Comparison of ENCODE assay signal across 18 cellular contexts in genomic region chrX:12910424-12910823, GRCh38. TPM values are rescaled to one million over a fixed set of nuclear protein-coding genes. Genes with fewer than 3 reads are reported as not detected.
DNase-seq lines count a peak whose midpoint lies in the region; ATAC-seq and TF ChIP-seq lines count a peak whose summit lies in the region.
"Had no signal": no experiment of that assay in that cellular context is flagged by ENCODE, and none has a peak within 500 bp of the region (broad histone marks: within the 10 kb centered on the region; RNA-seq: fewer than 3 reads in every experiment).

No MANE protein-coding gene starts in this region.

- H3K9me3 Mint-ChIP-seq in WTC11, result no peaks in the 10 kb centered on the region
- H3K9me3 Mint-ChIP-seq in activated CD8-positive, alpha-beta memory T cell treated with anti-CD3 and anti-CD28 coated beads, Interleukin-2, amount 10 ng/mL, durations not matched to agents 7 days and 5 days (ENCODE audit: low read depth), result no peaks in the 10 kb centered on the region
- H3K9me3 Mint-ChIP-seq: CD8-positive, alpha-beta memory T cell had no signal

- H3K27ac Mint-ChIP-seq in WTC11, result no peak overlapping the region
- H3K27ac Mint-ChIP-seq in activated CD8-positive, alpha-beta memory T cell treated with anti-CD3 and anti-CD28 coated beads, Interleukin-2, amount 10 ng/mL, durations not matched to agents 7 days and 5 days, result no peak overlapping the region

- peak; percentile 46; the same call in 1 of the 2 replicates for ATAC-seq in WTC11
- ATAC-seq in activated CD8-positive, alpha-beta memory T cell treated with anti-CD3 and anti-CD28 coated beads, Interleukin-2, amount 10 ng/mL, durations not matched to agents 7 days and 5 days, result no peak

- peak; percentile 35 for DNase-seq in NCI-H748 (lab: John Stamatoyannopoulos, UW; ENCODE audit: unreplicated experiment)
- DNase-seq in NCI-H748 treated with DMSO at 0.1 percent for 48 hours (lab: John Stamatoyannopoulos, UW), result no peak
- peak; percentile 20 for DNase-seq in NCI-H146 treated with DMSO at 0.1 percent for 48 hours (lab: John Stamatoyannopoulos, UW; ENCODE audit: unreplicated experiment)
- no peak for DNase-seq in WTC11 (ENCODE audit: low spot score)
- no peak for DNase-seq in KG1 (lab: John Stamatoyannopoulos, UW)
- no peak for DNase-seq in left ventricle myocardium inferior
- no peak for DNase-seq in activated CD8-positive, alpha-beta memory T cell treated with anti-CD3 and anti-CD28 coated beads, Interleukin-2, amount 10 ng/mL, durations not matched to agents 7 days and 5 days
- DNase-seq: 8988T; CD8-positive, alpha-beta memory T cell; DMS79; MM.1S; NCI-H2081; OCI-M1; SJCRH30 had no signal

- H3K27me3 ChIP-seq in neutrophil (no peaks in the 10 kb centered on the region), left ventricle myocardium inferior (ENCODE audit: low read depth) (no peaks in the 10 kb centered on the region)
- H3K27me3 ChIP-seq: SJCRH30 had no signal

- H3K27ac ChIP-seq in neutrophil, result peak overlapping the region; percentile 90
- H3K27ac ChIP-seq in left ventricle myocardium inferior (replicated peaks), result no peak overlapping the region
- H3K27ac ChIP-seq: BLaER1, SJCRH30 had no signal

- POLR2A ChIA-PET in WTC11 (lab: Charles Lee), result no interaction called here

- peaks cover 30% of the 10 kb centered on the region for H3K36me3 ChIP-seq in neutrophil
- H3K36me3 ChIP-seq in left ventricle myocardium inferior, result no peaks in the 10 kb centered on the region
- H3K36me3 ChIP-seq: BLaER1, SJCRH30 had no signal

- no peak for TF ChIP-seq CTCF in WTC11 (IDR thresholded peaks at IDR 0.05)
- no peak for TF ChIP-seq CTCF in neutrophil (IDR thresholded peaks at IDR 0.05)
- TF ChIP-seq CTCF in left ventricle myocardium inferior (IDR thresholded peaks at IDR 0.05; ENCODE audit: borderline replicate concordance), result no peak

- no peaks in the 10 kb centered on the region for H3K9me3 ChIP-seq in neutrophil
- no peaks in the 10 kb centered on the region for H3K9me3 ChIP-seq in left ventricle myocardium inferior (replicated peaks)
- H3K9me3 ChIP-seq: BLaER1, SJCRH30 had no signal

- peaks cover 22 to 80% of the 10 kb centered on the region in 2 experiments for H3K4me1 ChIP-seq in neutrophil (ENCODE audit: control insufficient read depth in 1 of 2, insufficient read depth in 1 of 2, low read depth in 1 of 2, low read length in 1 of 2)
- no peaks in the 10 kb centered on the region for H3K4me1 ChIP-seq in left ventricle myocardium inferior
- H3K4me1 ChIP-seq: BLaER1, SJCRH30 had no signal

- CTCF ChIA-PET in WTC11 (lab: Charles Lee), result no interaction called here
- CTCF ChIA-PET in activated CD8-positive, alpha-beta memory T cell treated with anti-CD3 and anti-CD28 coated beads, Interleukin-2, amount 10 ng/mL, durations not matched to agents 7 days and 5 days (lab: Charles Lee), result interaction anchor here (0.6 to 0.9 kb wide), 2 partner anchors 10 to 139 kb away, joined by 3 to 4 read pairs; no protein-coding TSS in a partner anchor

- H3K4me3 Mint-ChIP-seq in WTC11, result no peak overlapping the region
- H3K4me3 Mint-ChIP-seq in activated CD8-positive, alpha-beta memory T cell treated with anti-CD3 and anti-CD28 coated beads, Interleukin-2, amount 10 ng/mL, durations not matched to agents 7 days and 5 days, result no peak overlapping the region
- H3K4me3 Mint-ChIP-seq: CD8-positive, alpha-beta memory T cell had no signal

- H3K36me3 Mint-ChIP-seq in WTC11, result no peaks in the 10 kb centered on the region
- no peaks in the 10 kb centered on the region for H3K36me3 Mint-ChIP-seq in activated CD8-positive, alpha-beta memory T cell treated with anti-CD3 and anti-CD28 coated beads, Interleukin-2, amount 10 ng/mL, durations not matched to agents 7 days and 5 days
- H3K36me3 Mint-ChIP-seq: CD8-positive, alpha-beta memory T cell had no signal

- H3K27me3 Mint-ChIP-seq in WTC11 (ENCODE audit: low read depth), result no peaks in the 10 kb centered on the region
- H3K27me3 Mint-ChIP-seq in activated CD8-positive, alpha-beta memory T cell treated with anti-CD3 and anti-CD28 coated beads, Interleukin-2, amount 10 ng/mL, durations not matched to agents 7 days and 5 days, result peaks cover 2% of the 10 kb centered on the region

- peaks cover 11% of the 10 kb centered on the region for H3K4me1 Mint-ChIP-seq in WTC11
- H3K4me1 Mint-ChIP-seq in activated CD8-positive, alpha-beta memory T cell treated with anti-CD3 and anti-CD28 coated beads, Interleukin-2, amount 10 ng/mL, durations not matched to agents 7 days and 5 days, result peaks cover 8% of the 10 kb centered on the region

- H3K4me3 ChIP-seq in neutrophil (ENCODE audit: low read depth in 1 of 2, low read length in 1 of 2) (peak overlapping the region; percentile 72 to 86), left ventricle myocardium inferior (no peak overlapping the region)
- H3K4me3 ChIP-seq: BLaER1, SJCRH30 had no signal

- intact Hi-C loops in left ventricle myocardium inferior (cut with micrococcal nuclease), result no loop called here

TF ChIP-seq in WTC11, 78 proteins besides CTCF, POLR2A, EP300 and RAD21 (continues in another document):
- no peak for TF ChIP-seq AR (CRISPR knock-in tag; IDR thresholded peaks at IDR 0.05)
- no peak for TF ChIP-seq MXD4 (CRISPR knock-in tag; IDR thresholded peaks at IDR 0.05; ENCODE audit: borderline replicate concordance)
- TF ChIP-seq ZNF263 (CRISPR knock-in tag; IDR thresholded peaks at IDR 0.05; ENCODE audit: low read depth), result no peak
- TF ChIP-seq KAT7 (CRISPR knock-in tag; IDR thresholded peaks at IDR 0.05; ENCODE audit: borderline replicate concordance), result no peak
- TF ChIP-seq, protein P1, sequence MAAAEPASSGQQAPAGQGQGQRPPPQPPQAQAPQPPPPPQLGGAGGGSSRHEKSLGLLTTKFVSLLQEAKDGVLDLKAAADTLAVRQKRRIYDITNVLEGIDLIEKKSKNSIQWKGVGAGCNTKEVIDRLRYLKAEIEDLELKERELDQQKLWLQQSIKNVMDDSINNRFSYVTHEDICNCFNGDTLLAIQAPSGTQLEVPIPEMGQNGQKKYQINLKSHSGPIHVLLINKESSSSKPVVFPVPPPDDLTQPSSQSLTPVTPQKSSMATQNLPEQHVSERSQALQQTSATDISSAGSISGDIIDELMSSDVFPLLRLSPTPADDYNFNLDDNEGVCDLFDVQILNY (CRISPR knock-in tag; IDR thresholded peaks at IDR 0.05), result no peak
- TF ChIP-seq ETV6 (CRISPR knock-in tag; IDR thresholded peaks at IDR 0.05), result no peak
- TF ChIP-seq IRF1 (CRISPR knock-in tag; IDR thresholded peaks at IDR 0.05), result no peak
- no peak for TF ChIP-seq TCF7 (CRISPR knock-in tag; IDR thresholded peaks at IDR 0.05; ENCODE audit: low read depth)
- no peak for TF ChIP-seq ZNF121 (CRISPR knock-in tag; IDR thresholded peaks at IDR 0.05)
- no peak for TF ChIP-seq NR1H2 (CRISPR knock-in tag; IDR thresholded peaks at IDR 0.05)
- no peak for TF ChIP-seq MYBL2 (CRISPR knock-in tag; IDR thresholded peaks at IDR 0.05)
- no peak for TF ChIP-seq ZMAT4 (CRISPR knock-in tag; IDR thresholded peaks at IDR 0.05)
- TF ChIP-seq ZNF423 (CRISPR knock-in tag; IDR thresholded peaks at IDR 0.05), result no peak
- TF ChIP-seq, protein P2, sequence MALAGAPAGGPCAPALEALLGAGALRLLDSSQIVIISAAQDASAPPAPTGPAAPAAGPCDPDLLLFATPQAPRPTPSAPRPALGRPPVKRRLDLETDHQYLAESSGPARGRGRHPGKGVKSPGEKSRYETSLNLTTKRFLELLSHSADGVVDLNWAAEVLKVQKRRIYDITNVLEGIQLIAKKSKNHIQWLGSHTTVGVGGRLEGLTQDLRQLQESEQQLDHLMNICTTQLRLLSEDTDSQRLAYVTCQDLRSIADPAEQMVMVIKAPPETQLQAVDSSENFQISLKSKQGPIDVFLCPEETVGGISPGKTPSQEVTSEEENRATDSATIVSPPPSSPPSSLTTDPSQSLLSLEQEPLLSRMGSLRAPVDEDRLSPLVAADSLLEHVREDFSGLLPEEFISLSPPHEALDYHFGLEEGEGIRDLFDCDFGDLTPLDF (CRISPR knock-in tag; IDR thresholded peaks at IDR 0.05), result no peak

RNA-seq across cellular contexts. Expression of gene TLR8, which starts 4.0 kb away (rescaled TPM):
- total RNA-seq in WTC11 (2021) (not detected in 3 replicates), left ventricle myocardium inferior (0.85 TPM)
- not detected for total RNA-seq in activated CD8-positive, alpha-beta memory T cell treated with anti-CD3 and anti-CD28 coated beads, Interleukin-2, amount 10 ng/mL, durations not matched to agents 7 days and 5 days
- total RNA-seq: NCI-H460, RPMI7951, SJCRH30 had no signal

RNA-seq across cellular contexts. Expression of gene TLR7, which starts 43.6 kb away (rescaled TPM):
- total RNA-seq in WTC11 (2021) (0.07 TPM in 1 of 3 replicates, not detected in the others), left ventricle myocardium inferior (0.69 TPM)
- under 1 TPM in 1 of 2 experiments, not detected in 1; 0.09 TPM for total RNA-seq in activated CD8-positive, alpha-beta memory T cell treated with anti-CD3 and anti-CD28 coated beads, Interleukin-2, amount 10 ng/mL, durations not matched to agents 7 days and 5 days
- total RNA-seq: CD8-positive, alpha-beta memory T cell; NCI-H460; RPMI7951; SJCRH30 had no signal

Comparison
In these comparisons a context has a peak if more than half of its experiments do, and no peak if none do; other contexts are left out.
1. DNase-seq: peak in NCI-H748 (single experiment) and NCI-H146 treated with DMSO at 0.1 percent for 48 hours (single experiment); none in NCI-H748 treated with DMSO at 0.1 percent for 48 hours (single experiment), WTC11 (single experiment), KG1 (single experiment), left ventricle myocardium inferior (single experiment) and activated CD8-positive, alpha-beta memory T cell treated with anti-CD3 and anti-CD28 coated beads, Interleukin-2, amount 10 ng/mL, durations not matched to agents 7 days and 5 days (single experiment).